ENCODE assay signal across 18 cellular contexts in the genomic region with DNA sequence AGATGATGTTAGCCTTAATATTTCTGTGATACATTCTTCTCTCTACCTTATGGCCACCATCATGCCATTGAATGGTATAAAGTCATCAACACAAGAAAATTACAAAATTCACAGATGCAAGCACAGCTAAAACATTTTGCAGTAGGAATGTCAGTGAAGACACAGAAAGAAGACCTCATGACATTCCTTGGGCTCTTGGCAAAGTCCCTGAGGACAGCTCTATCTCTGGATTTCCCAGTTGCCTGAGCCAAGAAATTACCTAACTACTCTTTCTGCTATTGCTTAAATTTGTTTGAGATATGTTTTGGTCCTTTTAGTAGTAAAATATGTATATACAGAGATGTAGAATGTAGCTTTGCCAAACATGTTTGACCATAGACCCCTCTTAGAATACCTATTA.
DNase-seq lines count a peak whose midpoint lies in the region; ATAC-seq and TF ChIP-seq lines count a peak whose summit lies in the region.
"Had no signal": no experiment of that assay in that cellular context is flagged by ENCODE, and none has a peak within 500 bp of the region (broad histone marks: within the 10 kb centered on the region; RNA-seq: fewer than 3 reads in every experiment).

No MANE protein-coding gene starts in this region.

- H3K4me3 Mint-ChIP-seq in naive thymus-derived CD8-positive, alpha-beta T cell: no peak overlapping the region
- H3K4me3 Mint-ChIP-seq: CD14-positive monocyte; CD4-positive, alpha-beta T cell; CD8-positive, alpha-beta memory T cell; GM23338; H9 had no signal

- peaks cover 0 to 2% (median 0%) of the 10 kb centered on the region in 9 donors for H3K9me3 Mint-ChIP-seq in naive thymus-derived CD8-positive, alpha-beta T cell
- H3K9me3 Mint-ChIP-seq: CD4-positive, alpha-beta T cell; GM23338; H9 had no signal

- POLR2A ChIA-PET in naive thymus-derived CD8-positive, alpha-beta T cell (lab: Charles Lee): no interaction called here

- no peak for TF ChIP-seq CTCF in fibroblast of villous mesenchyme (IDR thresholded peaks at IDR 0.05; ENCODE audit: insufficient read depth, low read depth, low read length)

- no peak for ATAC-seq in naive thymus-derived CD8-positive, alpha-beta T cell
- ATAC-seq: GM23338, HCT116 had no signal

- peaks cover 0 to 4% (median 2%) of the 10 kb centered on the region in 3 donors for H3K36me3 Mint-ChIP-seq in naive thymus-derived CD8-positive, alpha-beta T cell
- H3K36me3 Mint-ChIP-seq: CD14-positive monocyte; CD8-positive, alpha-beta memory T cell had no signal

- no peak overlapping the region for H3K4me3 ChIP-seq in fibroblast of villous mesenchyme (ENCODE audit: low read depth, low read length)
- H3K4me3 ChIP-seq: BLaER1 treated with 17β-estradiol and CSF1 and Interleukin-3, amounts not matched to agents 10 nM and 100 nM; GM23338 had no signal

- no peaks in the 10 kb centered on the region for H3K4me1 Mint-ChIP-seq in naive thymus-derived CD8-positive, alpha-beta T cell
- H3K4me1 Mint-ChIP-seq: CD8-positive, alpha-beta memory T cell had no signal

- DNase-seq in EH (ENCODE audit: low read depth) (peak; percentile 29), fibroblast of gingiva (ENCODE audit: low read depth) (peak; percentile 59), fibroblast of villous mesenchyme (ENCODE audit: low read depth) (peak; percentile 24), MV-4-11 (lab: John Stamatoyannopoulos, UW) (no peak), nucleus accumbens (lab: John Stamatoyannopoulos, UW) (no peak)
- DNase-seq in naive thymus-derived CD8-positive, alpha-beta T cell: no peak
- DNase-seq: AML-193; BE2C; CD4-positive, alpha-beta T cell; CD8-positive, alpha-beta memory T cell; DMS 273 treated with DMSO at 0.1 percent for 48 hours; DMS79; GF-D8; H9 had no signal

- H3K27me3 Mint-ChIP-seq in naive thymus-derived CD8-positive, alpha-beta T cell: peaks cover 0 to 5% (median 2%) of the 10 kb centered on the region in 5 donors
- H3K27me3 Mint-ChIP-seq: CD4-positive, alpha-beta T cell had no signal

- no peak overlapping the region for H3K27ac Mint-ChIP-seq in naive thymus-derived CD8-positive, alpha-beta T cell
- H3K27ac Mint-ChIP-seq: CD14-positive monocyte; CD4-positive, alpha-beta T cell; CD8-positive, alpha-beta memory T cell; GM23338; H9 had no signal

Comparison
In these comparisons a context has a peak if more than half of its experiments do, and no peak if none do; other contexts are left out.
1. DNase-seq: peak in EH (single experiment), fibroblast of gingiva (single experiment) and fibroblast of villous mesenchyme (single experiment); none in naive thymus-derived CD8-positive, alpha-beta T cell (0 of 10), MV-4-11 (single experiment) and nucleus accumbens (0 of 56).